1 cellular context compared by ENCODE assay signal in genomic region chr10:68560201-68560915, GRCh38.
TF ChIP-seq lines count a peak whose summit lies in the region.

Gene TET1 (plus strand): TSS chr10:68560337. CDS start chr10:68572339, 12,002 bp downstream.

TF ChIP-seq in HepG2, 621 proteins besides CTCF, POLR2A, EP300 and RAD21 (continued from another document and continues in another):
- 0 out of 2 replicates have a peak, but pooled peaks have one; percentile 36 for TF ChIP-seq ZNF337 (CRISPR knock-in tag; IDR thresholded peaks at IDR 0.05; ENCODE audit: borderline replicate concordance, low read depth)
- no peak for TF ChIP-seq E2F2 (CRISPR knock-in tag; IDR thresholded peaks at IDR 0.05; ENCODE audit: borderline replicate concordance)
- no peak for TF ChIP-seq TEAD2 (CRISPR knock-in tag; IDR thresholded peaks at IDR 0.05)
- TF ChIP-seq, protein P1, sequence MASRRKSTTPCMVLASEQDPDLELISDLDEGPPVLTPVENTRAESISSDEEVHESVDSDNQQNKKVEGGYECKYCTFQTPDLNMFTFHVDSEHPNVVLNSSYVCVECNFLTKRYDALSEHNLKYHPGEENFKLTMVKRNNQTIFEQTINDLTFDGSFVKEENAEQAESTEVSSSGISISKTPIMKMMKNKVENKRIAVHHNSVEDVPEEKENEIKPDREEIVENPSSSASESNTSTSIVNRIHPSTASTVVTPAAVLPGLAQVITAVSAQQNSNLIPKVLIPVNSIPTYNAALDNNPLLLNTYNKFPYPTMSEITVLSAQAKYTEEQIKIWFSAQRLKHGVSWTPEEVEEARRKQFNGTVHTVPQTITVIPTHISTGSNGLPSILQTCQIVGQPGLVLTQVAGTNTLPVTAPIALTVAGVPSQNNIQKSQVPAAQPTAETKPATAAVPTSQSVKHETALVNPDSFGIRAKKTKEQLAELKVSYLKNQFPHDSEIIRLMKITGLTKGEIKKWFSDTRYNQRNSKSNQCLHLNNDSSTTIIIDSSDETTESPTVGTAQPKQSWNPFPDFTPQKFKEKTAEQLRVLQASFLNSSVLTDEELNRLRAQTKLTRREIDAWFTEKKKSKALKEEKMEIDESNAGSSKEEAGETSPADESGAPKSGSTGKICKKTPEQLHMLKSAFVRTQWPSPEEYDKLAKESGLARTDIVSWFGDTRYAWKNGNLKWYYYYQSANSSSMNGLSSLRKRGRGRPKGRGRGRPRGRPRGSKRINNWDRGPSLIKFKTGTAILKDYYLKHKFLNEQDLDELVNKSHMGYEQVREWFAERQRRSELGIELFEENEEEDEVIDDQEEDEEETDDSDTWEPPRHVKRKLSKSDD (CRISPR knock-in tag; IDR thresholded peaks at IDR 0.05; ENCODE audit: low read depth) = peak; percentile 29; the same call in 1 of the 2 replicates
- TF ChIP-seq RBAK (CRISPR knock-in tag; IDR thresholded peaks at IDR 0.05) = no peak
- TF ChIP-seq PRMT3 (CRISPR knock-in tag; IDR thresholded peaks at IDR 0.05; ENCODE audit: borderline replicate concordance, low read depth) = no peak
- TF ChIP-seq, protein P2, sequence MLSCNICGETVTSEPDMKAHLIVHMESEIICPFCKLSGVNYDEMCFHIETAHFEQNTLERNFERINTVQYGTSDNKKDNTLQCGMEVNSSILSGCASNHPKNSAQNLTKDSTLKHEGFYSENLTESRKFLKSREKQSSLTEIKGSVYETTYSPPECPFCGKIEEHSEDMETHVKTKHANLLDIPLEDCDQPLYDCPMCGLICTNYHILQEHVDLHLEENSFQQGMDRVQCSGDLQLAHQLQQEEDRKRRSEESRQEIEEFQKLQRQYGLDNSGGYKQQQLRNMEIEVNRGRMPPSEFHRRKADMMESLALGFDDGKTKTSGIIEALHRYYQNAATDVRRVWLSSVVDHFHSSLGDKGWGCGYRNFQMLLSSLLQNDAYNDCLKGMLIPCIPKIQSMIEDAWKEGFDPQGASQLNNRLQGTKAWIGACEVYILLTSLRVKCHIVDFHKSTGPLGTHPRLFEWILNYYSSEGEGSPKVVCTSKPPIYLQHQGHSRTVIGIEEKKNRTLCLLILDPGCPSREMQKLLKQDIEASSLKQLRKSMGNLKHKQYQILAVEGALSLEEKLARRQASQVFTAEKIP (CRISPR knock-in tag; IDR thresholded peaks at IDR 0.05; ENCODE audit: borderline replicate concordance) = no peak
- TF ChIP-seq, protein P3, sequence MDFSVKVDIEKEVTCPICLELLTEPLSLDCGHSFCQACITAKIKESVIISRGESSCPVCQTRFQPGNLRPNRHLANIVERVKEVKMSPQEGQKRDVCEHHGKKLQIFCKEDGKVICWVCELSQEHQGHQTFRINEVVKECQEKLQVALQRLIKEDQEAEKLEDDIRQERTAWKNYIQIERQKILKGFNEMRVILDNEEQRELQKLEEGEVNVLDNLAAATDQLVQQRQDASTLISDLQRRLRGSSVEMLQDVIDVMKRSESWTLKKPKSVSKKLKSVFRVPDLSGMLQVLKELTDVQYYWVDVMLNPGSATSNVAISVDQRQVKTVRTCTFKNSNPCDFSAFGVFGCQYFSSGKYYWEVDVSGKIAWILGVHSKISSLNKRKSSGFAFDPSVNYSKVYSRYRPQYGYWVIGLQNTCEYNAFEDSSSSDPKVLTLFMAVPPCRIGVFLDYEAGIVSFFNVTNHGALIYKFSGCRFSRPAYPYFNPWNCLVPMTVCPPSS (IDR thresholded peaks at IDR 0.05) = no peak
- no peak for TF ChIP-seq SP5 (CRISPR knock-in tag; IDR thresholded peaks at IDR 0.05; ENCODE audit: borderline replicate concordance, low read depth)
- no peak for TF ChIP-seq ZNF782 (CRISPR knock-in tag; IDR thresholded peaks at IDR 0.05; ENCODE audit: borderline replicate concordance)
- TF ChIP-seq, protein P4, sequence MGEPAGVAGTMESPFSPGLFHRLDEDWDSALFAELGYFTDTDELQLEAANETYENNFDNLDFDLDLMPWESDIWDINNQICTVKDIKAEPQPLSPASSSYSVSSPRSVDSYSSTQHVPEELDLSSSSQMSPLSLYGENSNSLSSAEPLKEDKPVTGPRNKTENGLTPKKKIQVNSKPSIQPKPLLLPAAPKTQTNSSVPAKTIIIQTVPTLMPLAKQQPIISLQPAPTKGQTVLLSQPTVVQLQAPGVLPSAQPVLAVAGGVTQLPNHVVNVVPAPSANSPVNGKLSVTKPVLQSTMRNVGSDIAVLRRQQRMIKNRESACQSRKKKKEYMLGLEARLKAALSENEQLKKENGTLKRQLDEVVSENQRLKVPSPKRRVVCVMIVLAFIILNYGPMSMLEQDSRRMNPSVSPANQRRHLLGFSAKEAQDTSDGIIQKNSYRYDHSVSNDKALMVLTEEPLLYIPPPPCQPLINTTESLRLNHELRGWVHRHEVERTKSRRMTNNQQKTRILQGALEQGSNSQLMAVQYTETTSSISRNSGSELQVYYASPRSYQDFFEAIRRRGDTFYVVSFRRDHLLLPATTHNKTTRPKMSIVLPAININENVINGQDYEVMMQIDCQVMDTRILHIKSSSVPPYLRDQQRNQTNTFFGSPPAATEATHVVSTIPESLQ (CRISPR knock-in tag; conservative IDR thresholded peaks at IDR 0.05) = no peak
- no peak for TF ChIP-seq ZNF251 (CRISPR knock-in tag; IDR thresholded peaks at IDR 0.05)
- TF ChIP-seq KMT2B (CRISPR knock-in tag; IDR thresholded peaks at IDR 0.05) = peak; percentile 70; the same call in 1 of the 2 replicates
- TF ChIP-seq FOSL1 (CRISPR knock-in tag; IDR thresholded peaks at IDR 0.05; ENCODE audit: borderline replicate concordance) = no peak
- TF ChIP-seq, protein P5, sequence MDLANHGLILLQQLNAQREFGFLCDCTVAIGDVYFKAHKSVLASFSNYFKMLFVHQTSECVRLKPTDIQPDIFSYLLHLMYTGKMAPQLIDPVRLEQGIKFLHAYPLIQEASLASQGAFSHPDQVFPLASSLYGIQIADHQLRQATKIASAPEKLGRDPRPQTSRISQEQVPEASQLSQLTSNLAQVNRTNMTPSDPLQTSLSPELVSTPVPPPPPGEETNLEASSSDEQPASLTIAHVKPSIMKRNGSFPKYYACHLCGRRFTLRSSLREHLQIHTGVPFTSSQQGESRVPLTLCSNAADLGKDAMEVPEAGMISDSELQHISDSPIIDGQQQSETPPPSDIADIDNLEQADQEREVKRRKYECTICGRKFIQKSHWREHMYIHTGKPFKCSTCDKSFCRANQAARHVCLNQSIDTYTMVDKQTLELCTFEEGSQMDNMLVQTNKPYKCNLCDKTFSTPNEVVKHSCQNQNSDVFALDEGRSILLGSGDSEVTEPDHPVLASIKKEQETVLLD (CRISPR knock-in tag; IDR thresholded peaks at IDR 0.05; ENCODE audit: low read depth) = 0 out of 2 replicates have a peak, but pooled peaks have one; percentile 6
- TF ChIP-seq SNAI1 (CRISPR knock-in tag; IDR thresholded peaks at IDR 0.05; ENCODE audit: borderline replicate concordance) = no peak
- TF ChIP-seq ZNF614 (CRISPR knock-in tag; IDR thresholded peaks at IDR 0.05; ENCODE audit: borderline replicate concordance) = no peak
- no peak for TF ChIP-seq ATRX (CRISPR knock-in tag; IDR thresholded peaks at IDR 0.05; ENCODE audit: borderline replicate concordance)
- TF ChIP-seq, protein P6, sequence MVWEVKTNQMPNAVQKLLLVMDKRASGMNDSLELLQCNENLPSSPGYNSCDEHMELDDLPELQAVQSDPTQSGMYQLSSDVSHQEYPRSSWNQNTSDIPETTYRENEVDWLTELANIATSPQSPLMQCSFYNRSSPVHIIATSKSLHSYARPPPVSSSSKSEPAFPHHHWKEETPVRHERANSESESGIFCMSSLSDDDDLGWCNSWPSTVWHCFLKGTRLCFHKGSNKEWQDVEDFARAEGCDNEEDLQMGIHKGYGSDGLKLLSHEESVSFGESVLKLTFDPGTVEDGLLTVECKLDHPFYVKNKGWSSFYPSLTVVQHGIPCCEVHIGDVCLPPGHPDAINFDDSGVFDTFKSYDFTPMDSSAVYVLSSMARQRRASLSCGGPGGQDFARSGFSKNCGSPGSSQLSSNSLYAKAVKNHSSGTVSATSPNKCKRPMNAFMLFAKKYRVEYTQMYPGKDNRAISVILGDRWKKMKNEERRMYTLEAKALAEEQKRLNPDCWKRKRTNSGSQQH (CRISPR knock-in tag; IDR thresholded peaks at IDR 0.05; ENCODE audit: low read depth) = no peak
- peak; percentile 71 for TF ChIP-seq BORCS8-MEF2B (CRISPR knock-in tag; IDR thresholded peaks at IDR 0.05)
- TF ChIP-seq, protein P7, sequence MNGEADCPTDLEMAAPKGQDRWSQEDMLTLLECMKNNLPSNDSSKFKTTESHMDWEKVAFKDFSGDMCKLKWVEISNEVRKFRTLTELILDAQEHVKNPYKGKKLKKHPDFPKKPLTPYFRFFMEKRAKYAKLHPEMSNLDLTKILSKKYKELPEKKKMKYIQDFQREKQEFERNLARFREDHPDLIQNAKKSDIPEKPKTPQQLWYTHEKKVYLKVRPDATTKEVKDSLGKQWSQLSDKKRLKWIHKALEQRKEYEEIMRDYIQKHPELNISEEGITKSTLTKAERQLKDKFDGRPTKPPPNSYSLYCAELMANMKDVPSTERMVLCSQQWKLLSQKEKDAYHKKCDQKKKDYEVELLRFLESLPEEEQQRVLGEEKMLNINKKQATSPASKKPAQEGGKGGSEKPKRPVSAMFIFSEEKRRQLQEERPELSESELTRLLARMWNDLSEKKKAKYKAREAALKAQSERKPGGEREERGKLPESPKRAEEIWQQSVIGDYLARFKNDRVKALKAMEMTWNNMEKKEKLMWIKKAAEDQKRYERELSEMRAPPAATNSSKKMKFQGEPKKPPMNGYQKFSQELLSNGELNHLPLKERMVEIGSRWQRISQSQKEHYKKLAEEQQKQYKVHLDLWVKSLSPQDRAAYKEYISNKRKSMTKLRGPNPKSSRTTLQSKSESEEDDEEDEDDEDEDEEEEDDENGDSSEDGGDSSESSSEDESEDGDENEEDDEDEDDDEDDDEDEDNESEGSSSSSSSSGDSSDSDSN (CRISPR knock-in tag; IDR thresholded peaks at IDR 0.05) = peak; percentile 96
- TF ChIP-seq ZBTB46 (CRISPR knock-in tag; IDR thresholded peaks at IDR 0.05; ENCODE audit: borderline replicate concordance) = no peak
- no peak for TF ChIP-seq ARNTL (CRISPR knock-in tag; IDR thresholded peaks at IDR 0.05)
- no peak; the same call in 1 of the 2 replicates for TF ChIP-seq AHR (CRISPR knock-in tag; IDR thresholded peaks at IDR 0.05)
- TF ChIP-seq ZFP37 (CRISPR knock-in tag; IDR thresholded peaks at IDR 0.05; ENCODE audit: borderline replicate concordance) = no peak
- TF ChIP-seq, protein P8, sequence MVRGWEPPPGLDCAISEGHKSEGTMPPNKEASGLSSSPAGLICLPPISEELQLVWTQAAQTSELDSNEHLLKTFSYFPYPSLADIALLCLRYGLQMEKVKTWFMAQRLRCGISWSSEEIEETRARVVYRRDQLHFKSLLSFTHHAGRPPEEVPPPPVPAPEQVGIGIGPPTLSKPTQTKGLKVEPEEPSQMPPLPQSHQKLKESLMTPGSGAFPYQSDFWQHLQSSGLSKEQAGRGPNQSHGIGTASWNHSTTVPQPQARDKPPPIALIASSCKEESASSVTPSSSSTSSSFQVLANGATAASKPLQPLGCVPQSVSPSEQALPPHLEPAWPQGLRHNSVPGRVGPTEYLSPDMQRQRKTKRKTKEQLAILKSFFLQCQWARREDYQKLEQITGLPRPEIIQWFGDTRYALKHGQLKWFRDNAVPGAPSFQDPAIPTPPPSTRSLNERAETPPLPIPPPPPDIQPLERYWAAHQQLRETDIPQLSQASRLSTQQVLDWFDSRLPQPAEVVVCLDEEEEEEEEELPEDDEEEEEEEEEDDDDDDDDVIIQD (CRISPR knock-in tag; IDR thresholded peaks at IDR 0.05; ENCODE audit: low read depth) = no peak
- TF ChIP-seq SYNCRIP (IDR thresholded peaks at IDR 0.05; ENCODE audit: insufficient read depth, low read depth, low read length) = no peak
- TF ChIP-seq NCOA2 (CRISPR knock-in tag; IDR thresholded peaks at IDR 0.05) = peak; percentile 36
- TF ChIP-seq, protein P9, sequence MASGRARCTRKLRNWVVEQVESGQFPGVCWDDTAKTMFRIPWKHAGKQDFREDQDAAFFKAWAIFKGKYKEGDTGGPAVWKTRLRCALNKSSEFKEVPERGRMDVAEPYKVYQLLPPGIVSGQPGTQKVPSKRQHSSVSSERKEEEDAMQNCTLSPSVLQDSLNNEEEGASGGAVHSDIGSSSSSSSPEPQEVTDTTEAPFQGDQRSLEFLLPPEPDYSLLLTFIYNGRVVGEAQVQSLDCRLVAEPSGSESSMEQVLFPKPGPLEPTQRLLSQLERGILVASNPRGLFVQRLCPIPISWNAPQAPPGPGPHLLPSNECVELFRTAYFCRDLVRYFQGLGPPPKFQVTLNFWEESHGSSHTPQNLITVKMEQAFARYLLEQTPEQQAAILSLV (CRISPR knock-in tag; IDR thresholded peaks at IDR 0.05; ENCODE audit: borderline replicate concordance) = peak; percentile 59; the same call in 1 of the 2 replicates
- TF ChIP-seq, protein P10, sequence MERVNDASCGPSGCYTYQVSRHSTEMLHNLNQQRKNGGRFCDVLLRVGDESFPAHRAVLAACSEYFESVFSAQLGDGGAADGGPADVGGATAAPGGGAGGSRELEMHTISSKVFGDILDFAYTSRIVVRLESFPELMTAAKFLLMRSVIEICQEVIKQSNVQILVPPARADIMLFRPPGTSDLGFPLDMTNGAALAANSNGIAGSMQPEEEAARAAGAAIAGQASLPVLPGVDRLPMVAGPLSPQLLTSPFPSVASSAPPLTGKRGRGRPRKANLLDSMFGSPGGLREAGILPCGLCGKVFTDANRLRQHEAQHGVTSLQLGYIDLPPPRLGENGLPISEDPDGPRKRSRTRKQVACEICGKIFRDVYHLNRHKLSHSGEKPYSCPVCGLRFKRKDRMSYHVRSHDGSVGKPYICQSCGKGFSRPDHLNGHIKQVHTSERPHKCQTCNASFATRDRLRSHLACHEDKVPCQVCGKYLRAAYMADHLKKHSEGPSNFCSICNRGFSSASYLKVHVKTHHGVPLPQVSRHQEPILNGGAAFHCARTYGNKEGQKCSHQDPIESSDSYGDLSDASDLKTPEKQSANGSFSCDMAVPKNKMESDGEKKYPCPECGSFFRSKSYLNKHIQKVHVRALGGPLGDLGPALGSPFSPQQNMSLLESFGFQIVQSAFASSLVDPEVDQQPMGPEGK (CRISPR knock-in tag; IDR thresholded peaks at IDR 0.05) = peak; percentile 99
- no peak for TF ChIP-seq PCBP2 (optimal IDR thresholded peaks at IDR 0.05; ENCODE audit: low read depth, low read length, poor library complexity, severe bottlenecking)
- no peak for TF ChIP-seq SMAD9 (CRISPR knock-in tag; IDR thresholded peaks at IDR 0.05)
